Comparison of ENCODE assay signal across 8 cellular contexts in the genomic region with DNA sequence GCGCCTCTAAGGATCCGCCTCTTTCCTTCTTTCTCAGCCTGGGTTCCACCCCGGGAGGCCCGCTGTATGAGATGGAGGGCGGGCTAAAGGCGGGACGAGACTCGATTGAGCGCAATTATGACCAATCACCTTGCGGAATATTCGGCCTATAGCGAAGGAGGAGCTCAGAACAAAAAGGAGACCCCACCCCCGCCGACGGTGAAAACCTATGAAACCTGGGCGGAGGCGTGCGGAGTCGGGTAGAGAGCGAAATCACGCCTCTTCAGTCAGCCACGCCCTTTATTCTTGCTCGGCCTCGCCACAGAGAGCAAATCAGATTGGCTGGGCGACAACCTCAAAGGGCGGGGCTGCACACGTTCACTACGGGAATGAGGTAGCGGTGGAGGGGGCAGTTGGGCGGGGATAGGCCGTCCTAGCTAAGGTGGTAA. TPM values are rescaled to one million over a fixed set of nuclear protein-coding genes. Genes with fewer than 3 reads are reported as not detected.
A peak's percentile ranks its signal among the peaks of the same experiment; 100 is the strongest.
DNase-seq lines count a peak whose midpoint lies in the region; TF ChIP-seq lines count a peak whose summit lies in the region.

No MANE protein-coding gene starts in this region.

- H3K4me2 ChIP-seq in H9 (ENCODE audit: insufficient read depth, insufficient read length, low read length): peak overlapping the region; percentile 95

- no peaks in the 10 kb centered on the region for H4K20me1 ChIP-seq in H9 (ENCODE audit: control insufficient read depth, insufficient read depth, insufficient read length)

- TF ChIP-seq EP300 in stomach (IDR thresholded peaks at IDR 0.05): no peak

- H3K36me3 Mint-ChIP-seq in H9 (ENCODE audit: insufficient read depth in 1 of 3, low read depth in 3 of 3) (peaks cover 49 to 65% (median 64%) of the 10 kb centered on the region in 3 experiments), neural crest cell (ENCODE audit: low read depth) (peaks cover 21% of the 10 kb centered on the region)

- H3K27ac Mint-ChIP-seq in H9 (peak overlapping the region; percentile 99 to 100 (median 100)), neural crest cell (ENCODE audit: unreplicated experiment) (peak overlapping the region; percentile 99)

- H3K9me3 Mint-ChIP-seq in H9 (peaks cover 0 to 2% of the 10 kb centered on the region in 2 experiments; a peak in 2 of 5 replicates), neural crest cell (no peaks in the 10 kb centered on the region)

- no peaks in the 10 kb centered on the region; the same call in 1 of the 2 replicates for H3K27me3 Mint-ChIP-seq in H9 (ENCODE audit: low read depth)
- peaks cover 9% of the 10 kb centered on the region for H3K27me3 Mint-ChIP-seq in neural crest cell (ENCODE audit: low read depth)

- H3K4me1 Mint-ChIP-seq in H9: peaks cover 36 to 38% of the 10 kb centered on the region in 2 experiments
- H3K4me1 Mint-ChIP-seq in neural crest cell: peaks cover 56% of the 10 kb centered on the region

- no peak overlapping the region for H2BK20ac ChIP-seq in H9 (ENCODE audit: low read depth, low read length, poor library complexity, severe bottlenecking)

- peak; percentile 100 for DNase-seq in ELF-1 (ENCODE audit: low read depth, low spot score)
- DNase-seq in H9: peak; percentile 100
- peak; percentile 96 for DNase-seq in MG63
- DNase-seq in SIG-M5 (lab: John Stamatoyannopoulos, UW): peak; percentile 83
- DNase-seq in activated gamma-delta T cell treated with anti-CD3 and anti-CD28 coated beads, Interleukin-2, amount 50 U/mL, for 16 hours (ENCODE audit: low read depth): peak; percentile 97
- DNase-seq in foreskin fibroblast: peak; percentile 96 to 97
- peak; percentile 94 for DNase-seq in neural crest cell (ENCODE audit: low read depth, low spot score)
- peak; percentile 98 for DNase-seq in stomach

- H2BK15ac ChIP-seq in H9 (ENCODE audit: low read depth, low read length): no peak overlapping the region

- H3K56ac ChIP-seq in H9 (ENCODE audit: insufficient read length, low read depth, low read length): no peak overlapping the region

- H3K4me3 ChIP-seq in MG63: peak overlapping the region; percentile 76
- peak overlapping the region; percentile 75 to 81 for H3K4me3 ChIP-seq in foreskin fibroblast (ENCODE audit: low read depth in 1 of 2, low read length in 2 of 2)
- peak overlapping the region; percentile 81 to 85 (median 84) for H3K4me3 ChIP-seq in stomach

- H3K79me2 ChIP-seq in H9 (ENCODE audit: insufficient read depth, low read length): peaks cover 25% of the 10 kb centered on the region; the same call in 1 of the 2 replicates

- H2AFZ ChIP-seq in H9 (ENCODE audit: low read length): no peak overlapping the region

- peak overlapping the region; percentile 91 for H3K9ac ChIP-seq in H9 (ENCODE audit: extremely low read depth, insufficient read length, low read length)

- peaks cover 6% of the 10 kb centered on the region; the same call in 1 of the 2 replicates for H3K4me1 ChIP-seq in H9 (ENCODE audit: insufficient read depth, low read length)
- H3K4me1 ChIP-seq in stomach: peaks cover 0 to 41% (median 38%) of the 10 kb centered on the region in 4 donors

- H3T11ph ChIP-seq in H9 (ENCODE audit: low read length): no peak overlapping the region

- TF ChIP-seq CTCF in H9 (conservative IDR thresholded peaks at IDR 0.05): no peak
- TF ChIP-seq CTCF in foreskin fibroblast (IDR thresholded peaks at IDR 0.05; ENCODE audit: low read depth, low read length): no peak
- no peak for TF ChIP-seq CTCF in neural crest cell (conservative IDR thresholded peaks at IDR 0.05)
- no peak for TF ChIP-seq CTCF in stomach (IDR thresholded peaks at IDR 0.05)

- H3K79me1 ChIP-seq in H9 (ENCODE audit: insufficient read depth, low read depth, low read length, poor library complexity, severe bottlenecking): peaks cover 5% of the 10 kb centered on the region

- H2BK5ac ChIP-seq in H9 (ENCODE audit: insufficient read length, low read length): peak overlapping the region; percentile 50

- no peaks in the 10 kb centered on the region for H3K27me3 ChIP-seq in H9 (ENCODE audit: insufficient read depth, low read length)
- no peaks in the 10 kb centered on the region for H3K27me3 ChIP-seq in MG63
- no peaks in the 10 kb centered on the region for H3K27me3 ChIP-seq in stomach

- intact Hi-C loops in stomach (cut with DNase I; ENCODE audit: low total_unique reads): no loop called here

- H3K4ac ChIP-seq in H9 (ENCODE audit: low read depth, low read length): no peak overlapping the region

- H4K91ac ChIP-seq in H9 (ENCODE audit: insufficient read length, low read depth, low read length): no peak overlapping the region

- peaks cover 14% of the 10 kb centered on the region for H3K23me2 ChIP-seq in H9 (ENCODE audit: insufficient read length, low read depth, low read length, poor library complexity, severe bottlenecking)

- peak overlapping the region; percentile 91 for H3K18ac ChIP-seq in H9 (ENCODE audit: insufficient read length, low read depth, low read length)

- no peak overlapping the region for H3K23ac ChIP-seq in H9 (ENCODE audit: insufficient read length, low read depth, low read length)

- H3K36me3 ChIP-seq in MG63 (peaks cover 15% of the 10 kb centered on the region), stomach (peaks cover 13 to 39% (median 38%) of the 10 kb centered on the region in 4 donors)

- H2AK5ac ChIP-seq in H9 (ENCODE audit: insufficient read length, low read length): no peak overlapping the region

- H3K27ac ChIP-seq in H9 (ENCODE audit: insufficient read length, low read depth, low read length) (peak overlapping the region; percentile 50), stomach (peak overlapping the region; percentile 93 to 97 (median 96))

- no peak overlapping the region for H4K5ac ChIP-seq in H9 (ENCODE audit: insufficient read length, low read depth, low read length)

- WGBS in H9 (ENCODE audit: extremely low coverage, insufficient read length, low lambda C conversion rate): no CpG with 5 or more reads among the region's 31 CpGs
- WGBS in stomach, 5 donors: 0 to 2% (median 0%) methylated on average over 10 to 31 of the region's 31 CpGs

- H3K4me3 Mint-ChIP-seq in H9: peak overlapping the region; percentile 92 to 96
- H3K4me3 Mint-ChIP-seq in neural crest cell: peak overlapping the region; percentile 97

- H3K9me3 ChIP-seq in H9 (ENCODE audit: control insufficient read depth, low read depth, low read length): no peaks in the 10 kb centered on the region
- no peaks in the 10 kb centered on the region for H3K9me3 ChIP-seq in MG63
- H3K9me3 ChIP-seq in stomach: no peaks in the 10 kb centered on the region

- H2BK120ac ChIP-seq in H9 (ENCODE audit: low read depth, low read length, poor library complexity, severe bottlenecking): no peak overlapping the region

- TF ChIP-seq POLR2A in stomach (IDR thresholded peaks at IDR 0.05): no peak

- peak overlapping the region; percentile 93 for H3K14ac ChIP-seq in H9 (ENCODE audit: insufficient read depth, low read length)

- H2BK12ac ChIP-seq in H9 (ENCODE audit: insufficient read length, low read depth, low read length): no peak overlapping the region

- H4K8ac ChIP-seq in H9 (replicated peaks; ENCODE audit: insufficient read length, low read depth, low read length): no peak overlapping the region

RNA-seq across cellular contexts. Expression of gene CDK16, which starts 0.6 kb away (rescaled TPM):
- 224 and 226 TPM in 2 replicates for total RNA-seq in H9 (2021)
- 38.2 and 71.2 TPM in 2 replicates for total RNA-seq in MG63 (2014; rRNA removed; shearing (Covaris generic); ENCODE audit: low replicate concordance)
- total RNA-seq in neural crest cell: 281 and 289 TPM in 2 replicates
- total RNA-seq in stomach: 100 to 1,000 TPM in 1 of 5 donors, 10 to 100 TPM in 4; 35.6 to 156 (median 57.8) TPM
- 10 to 100 TPM; 31.2 to 50.9 (median 38.6) TPM for polyA plus RNA-seq in stomach

RNA-seq across cellular contexts. Expression of gene USP11, which starts 14.9 kb away (rescaled TPM):
- total RNA-seq in H9 (2021) (150 and 153 TPM in 2 replicates), neural crest cell (232 and 245 TPM in 2 replicates), stomach (10 to 100 TPM in 4 of 5 donors, 1 to 10 TPM in 1; 6.4 to 52.3 (median 23.8) TPM)
- total RNA-seq in MG63 (2014; rRNA removed; shearing (Covaris generic); ENCODE audit: low replicate concordance): 16.0 and 16.2 TPM in 2 replicates
- polyA plus RNA-seq in stomach: 10 to 100 TPM; 13.9 to 20.6 (median 14.4) TPM

RNA-seq across cellular contexts. Expression of gene UBA1, which starts 24.2 kb away (rescaled TPM):
- total RNA-seq in H9 (2021): 421 and 427 TPM in 2 replicates
- total RNA-seq in MG63 (2014; rRNA removed; shearing (Covaris generic); ENCODE audit: low replicate concordance): 108 and 121 TPM in 2 replicates
- total RNA-seq in neural crest cell: 484 and 498 TPM in 2 replicates
- total RNA-seq in stomach: 100 to 1,000 TPM in 3 of 5 donors, 10 to 100 TPM in 2; 66.8 to 278 (median 115) TPM
- polyA plus RNA-seq in stomach: 10 to 100 TPM; 59.3 to 81.4 (median 63.4) TPM

Comparison
In these comparisons a context has a peak if more than half of its experiments do, and no peak if none do; other contexts are left out.
1. Peak in every context shown above with its lines: DNase-seq, H3K4me3 ChIP-seq and H3K27ac ChIP-seq.